In genomic region chr12:132227782-132228417, GRCh38 we compare ENCODE assay signal across 24 cellular contexts.
DNase-seq lines count a peak whose midpoint lies in the region; ATAC-seq, FAIRE-seq and TF ChIP-seq lines count a peak whose summit lies in the region.
"Had no signal": no experiment of that assay in that cellular context is flagged by ENCODE, and none has a peak within 500 bp of the region (broad histone marks: within the 10 kb centered on the region; RNA-seq: fewer than 3 reads in every experiment).

No MANE protein-coding gene starts in this region.

- no peak for TF ChIP-seq POLR2A in thyroid gland (IDR thresholded peaks at IDR 0.05)

- ATAC-seq in RWPE2 (ENCODE audit: low read depth): no peak
- no peak for ATAC-seq in stimulated activated naive CD8-positive, alpha-beta T cell treated with anti-CD3 and anti-CD28 coated beads, Interleukin-15, Interleukin-2, amounts not matched to agents 100 U/mL and 50 U/mL, for 24 hours
- ATAC-seq: A549; CD8-positive, alpha-beta T cell; GM12878; Panc1; SK-N-SH treated with all-trans-retinoic acid at 6 μM for 48 hours had no signal

- H3K4me1 ChIP-seq in RWPE2 (ENCODE audit: insufficient read depth, poor library complexity, severe bottlenecking): no peaks in the 10 kb centered on the region
- peaks cover 8 to 17% of the 10 kb centered on the region in 2 donors for H3K4me1 ChIP-seq in thyroid gland
- H3K4me1 ChIP-seq: A549, Caco-2 had no signal

- H3K27me3 ChIP-seq in RWPE2 (ENCODE audit: insufficient read depth, poor library complexity, severe bottlenecking) (peaks cover 24% of the 10 kb centered on the region), thyroid gland (no peaks in the 10 kb centered on the region)

- TF ChIP-seq CTCF in RWPE2 (IDR thresholded peaks at IDR 0.05; ENCODE audit: poor library complexity, severe bottlenecking) (no peak), thyroid gland (IDR thresholded peaks at IDR 0.05) (no peak)

- 42% methylated on average over 23 to 24 of the region's 25 CpGs for WGBS in thyroid gland, 2 donors

- no peaks in the 10 kb centered on the region for H3K36me3 ChIP-seq in RWPE2 (ENCODE audit: low read depth)
- no peaks in the 10 kb centered on the region for H3K36me3 ChIP-seq in thyroid gland

- DNase-seq in G401 (ENCODE audit: low spot score) (peak; percentile 67), RWPE2 (ENCODE audit: low spot score) (peak; percentile 23), left kidney (ENCODE audit: low read depth, low spot score) (peak; percentile 92), thyroid gland (peak; percentile 81 to 92), NCI-H1105 treated with DMSO at 0.1 percent for 48 hours (lab: John Stamatoyannopoulos, UW) (no peak), frontal cortex (ENCODE audit: low spot score in 2 of 2) (no peak)
- DNase-seq in stimulated activated naive CD8-positive, alpha-beta T cell treated with anti-CD3 and anti-CD28 coated beads, Interleukin-15, Interleukin-2, amounts not matched to agents 100 U/mL and 50 U/mL, for 24 hours: no peak
- DNase-seq: AML-193; Caco-2; CD8-positive, alpha-beta T cell; GDM1; GM23248; HFFc6; KBM-7; MV-4-11; NCI-H1105; NCI-H2029 treated with DMSO at 0.1 percent for 48 hours; NCI-H2227 treated with DMSO at 0.1 percent for 48 hours; NCI-H69 had no signal

- no peak overlapping the region for H3K4me3 ChIP-seq in RWPE2 (ENCODE audit: severe bottlenecking)
- H3K4me3 ChIP-seq in thyroid gland (replicated peaks in 1 of 3): no peak overlapping the region
- H3K4me3 ChIP-seq: A549, GM12878, GM23248 had no signal

- no peak for FAIRE-seq in frontal cortex (lab: Jason Lieb, UNC)
- FAIRE-seq: A549, GM12878 had no signal

- H3K27ac ChIP-seq in RWPE2 (ENCODE audit: poor library complexity, severe bottlenecking) (no peak overlapping the region), thyroid gland (peak overlapping the region in 1 of 3 donors; percentile 38)
- H3K27ac ChIP-seq: A549, C4-2B, GM23248 had no signal

- intact Hi-C loops in thyroid gland (cut with DNase I): no loop called here

- in situ Hi-C loops in G401 (cut with HindIII; ENCODE audit: low sequenced_read_pairs): no loop called here

- H3K9me3 ChIP-seq in RWPE2 (ENCODE audit: severe bottlenecking) (no peaks in the 10 kb centered on the region), thyroid gland (no peaks in the 10 kb centered on the region)
- H3K9me3 ChIP-seq: A549, Caco-2 had no signal

Comparison
In these comparisons a context has a peak if more than half of its experiments do, and no peak if none do; other contexts are left out.
1. DNase-seq: peak in G401 (single experiment), RWPE2 (single experiment), left kidney (single experiment) and thyroid gland (2 of 2); none in NCI-H1105 treated with DMSO at 0.1 percent for 48 hours (single experiment), frontal cortex (0 of 2) and stimulated activated naive CD8-positive, alpha-beta T cell treated with anti-CD3 and anti-CD28 coated beads, Interleukin-15, Interleukin-2, amounts not matched to agents 100 U/mL and 50 U/mL, for 24 hours (single experiment).